In the genomic region with DNA sequence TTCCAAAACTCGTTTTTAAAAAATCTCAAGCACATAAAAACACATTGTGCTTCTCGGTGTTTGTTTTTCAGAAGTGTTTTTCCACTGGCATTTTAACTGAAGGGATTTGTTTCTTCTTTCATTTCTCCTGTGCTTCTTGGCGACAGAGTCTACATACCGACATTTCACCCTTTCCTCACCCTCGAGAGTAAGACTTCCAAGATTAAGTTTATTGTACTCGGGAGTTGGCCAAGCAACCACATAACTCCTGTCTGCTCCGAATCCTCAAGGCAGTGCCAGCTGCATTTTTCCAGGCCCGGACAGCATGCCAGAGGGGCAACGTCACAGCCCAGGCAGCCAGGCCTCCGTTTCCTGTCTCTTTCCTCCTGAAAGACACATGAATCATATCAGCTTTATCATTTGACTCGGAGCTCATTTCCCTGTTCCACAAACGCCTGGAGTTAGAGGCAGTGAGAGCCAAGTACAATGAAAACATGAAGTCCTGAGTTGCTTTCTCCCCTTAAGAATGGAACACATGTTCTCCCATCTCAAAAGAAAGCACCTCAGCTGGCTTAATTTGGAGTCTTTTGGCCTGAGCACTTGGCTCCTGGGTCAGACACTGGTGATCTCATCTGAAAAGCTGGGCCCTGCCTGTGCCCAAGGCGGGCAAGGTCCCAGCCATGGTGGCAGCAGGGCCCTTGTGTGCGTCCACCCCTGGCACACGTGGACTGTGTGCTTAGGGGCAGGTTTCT, we compare ENCODE assay signal across 9 cellular contexts. TPM values are rescaled to one million over a fixed set of nuclear protein-coding genes. Genes with fewer than 3 reads are reported as not detected.
DNase-seq lines count a peak whose midpoint lies in the region; ATAC-seq, FAIRE-seq and TF ChIP-seq lines count a peak whose summit lies in the region.
"Had no signal": no experiment of that assay in that cellular context is flagged by ENCODE, and none has a peak within 500 bp of the region (broad histone marks: within the 10 kb centered on the region; RNA-seq: fewer than 3 reads in every experiment).

No MANE protein-coding gene starts in this region.

- DNase-seq in HCEC 1CT (peak; percentile 96), body of pancreas (peak; percentile 90 to 94 (median 91)), islet precursor cell (peak; percentile 95), small intestine (peak; percentile 91), T-helper 1 cell (no peak), RPMI8226 (no peak)

- no peak for TF ChIP-seq CTCF in body of pancreas (IDR thresholded peaks at IDR 0.05)

- H3K27ac ChIP-seq in body of pancreas (peak overlapping the region; percentile 81 to 97 (median 92)), small intestine (ENCODE audit: low read depth in 1 of 2, low read length in 1 of 2) (peak overlapping the region; percentile 90 to 93)
- H3K27ac ChIP-seq: cardiac muscle cell had no signal

- no peaks in the 10 kb centered on the region for H3K9me3 ChIP-seq in body of pancreas
- H3K9me3 ChIP-seq in small intestine (ENCODE audit: control insufficient read depth, low read depth): no peaks in the 10 kb centered on the region

- ATAC-seq in body of pancreas (peak; percentile 96), GM21526 (IDR thresholded peaks at IDR 0.05; ENCODE audit: low FRiP score, unreplicated experiment) (no peak), GM21717 (IDR thresholded peaks at IDR 0.05; ENCODE audit: unreplicated experiment) (no peak)

- no peak overlapping the region for H3K4me3 ChIP-seq in body of pancreas
- no peak overlapping the region for H3K4me3 ChIP-seq in small intestine (ENCODE audit: low read depth in 1 of 2, low read length in 2 of 2)
- H3K4me3 ChIP-seq: cardiac muscle cell had no signal

- intact Hi-C loops in body of pancreas (cut with DNase I): no loop called here

- no peaks in the 10 kb centered on the region for H3K27me3 ChIP-seq in body of pancreas
- no peaks in the 10 kb centered on the region for H3K27me3 ChIP-seq in small intestine (ENCODE audit: control insufficient read depth in 2 of 2, insufficient read depth in 2 of 2, low read length in 2 of 2)
- H3K27me3 ChIP-seq: cardiac muscle cell had no signal

- TF ChIP-seq POLR2A in body of pancreas (IDR thresholded peaks at IDR 0.05): peak in 2 of 3 donors; percentile 39 to 46

- H3K4me1 ChIP-seq in body of pancreas: peaks cover 43% of the 10 kb centered on the region
- peaks cover 3 to 10% of the 10 kb centered on the region in 2 donors for H3K4me1 ChIP-seq in small intestine (ENCODE audit: control insufficient read depth in 2 of 2, insufficient read depth in 1 of 2, low read depth in 1 of 2, low read length in 1 of 2)

- no peak for FAIRE-seq in small intestine (lab: Jason Lieb, UNC)

- H3K36me3 ChIP-seq in body of pancreas (replicated peaks in 1 of 2; ENCODE audit: insufficient read depth in 1 of 2, low read depth in 2 of 2) (no peaks in the 10 kb centered on the region), small intestine (ENCODE audit: control insufficient read depth in 2 of 2, insufficient read depth in 2 of 2, low read length in 2 of 2) (no peaks in the 10 kb centered on the region)
- H3K36me3 ChIP-seq: cardiac muscle cell had no signal

- 20 to 24% methylated on average over 15 of the region's 15 CpGs for WGBS in body of pancreas, 2 donors
- WGBS in small intestine, 3 donors: 13 to 30% (median 25%) methylated on average over 15 of the region's 15 CpGs

RNA-seq across cellular contexts. Expression of gene FAM50B, which starts 23.2 kb away (rescaled TPM):
- 10 to 100 TPM in 1 of 2 donors, 1 to 10 TPM in 1; 9.9 to 15.6 TPM for total RNA-seq in body of pancreas
- polyA plus RNA-seq in small intestine: 10 to 100 TPM; 10.3 to 13.0 (median 11.9) TPM

Comparison
In these comparisons a context has a peak if more than half of its experiments do, and no peak if none do; other contexts are left out.
1. DNase-seq: peak in HCEC 1CT (single experiment), body of pancreas (4 of 4), islet precursor cell (single experiment) and small intestine (single experiment); none in T-helper 1 cell (0 of 5) and RPMI8226 (single experiment).